11 cellular contexts compared by ENCODE assay signal in genomic region chr9:131264231-131264630, GRCh38. TPM values are rescaled to one million over a fixed set of nuclear protein-coding genes. Genes with fewer than 3 reads are reported as not detected.
DNase-seq lines count a peak whose midpoint lies in the region; ATAC-seq and TF ChIP-seq lines count a peak whose summit lies in the region.
"Had no signal": no experiment of that assay in that cellular context is flagged by ENCODE, and none has a peak within 500 bp of the region (broad histone marks: within the 10 kb centered on the region; RNA-seq: fewer than 3 reads in every experiment).

No MANE protein-coding gene starts in this region.

- H3K27me3 Mint-ChIP-seq in IgD-negative memory B cell: no peaks in the 10 kb centered on the region
- no peaks in the 10 kb centered on the region for H3K27me3 Mint-ChIP-seq in activated naive CD4-positive, alpha-beta T cell treated with anti-CD3 and anti-CD28 coated beads, Interleukin-2, amount 10 ng/mL, durations not matched to agents 7 days and 5 days
- no peaks in the 10 kb centered on the region for H3K27me3 Mint-ChIP-seq in naive thymus-derived CD4-positive, alpha-beta T cell

- POLR2A ChIA-PET in naive thymus-derived CD4-positive, alpha-beta T cell (lab: Charles Lee): interaction anchor here (1.7 to 20.4 kb wide), 3 partner anchors 5 to 15 kb away, joined by 3 to 886 read pairs (median 886); partner anchors contain the start of gene FAM78A

- H3K4me1 ChIP-seq in BLaER1: peaks cover 90% of the 10 kb centered on the region
- H3K4me1 ChIP-seq in naive thymus-derived CD4-positive, alpha-beta T cell (ENCODE audit: control insufficient read depth in 2 of 2, insufficient read depth in 2 of 2, low read length in 2 of 2): peaks cover 47 to 67% of the 10 kb centered on the region in 2 donors
- H3K4me1 ChIP-seq in SJCRH30: peaks cover 15% of the 10 kb centered on the region; the same call in 1 of the 2 replicates
- H3K4me1 ChIP-seq in testis: peaks cover 40% of the 10 kb centered on the region

- TF ChIP-seq POLR2A in testis (IDR thresholded peaks at IDR 0.05): no peak

- H3K27me3 ChIP-seq in BLaER1 (no peaks in the 10 kb centered on the region), SJCRH30 (no peaks in the 10 kb centered on the region; the same call in 1 of the 2 replicates), testis (no peaks in the 10 kb centered on the region)
- H3K27me3 ChIP-seq in naive thymus-derived CD4-positive, alpha-beta T cell (ENCODE audit: control insufficient read depth in 2 of 2, insufficient read depth in 2 of 2, low read length in 2 of 2): no peaks in the 10 kb centered on the region

- peak overlapping the region; percentile 0; the same call in 1 of the 2 replicates for H3K4me2 ChIP-seq in BLaER1

- H3K36me3 Mint-ChIP-seq in IgD-negative memory B cell: peaks cover 4% of the 10 kb centered on the region
- peaks cover 58% of the 10 kb centered on the region for H3K36me3 Mint-ChIP-seq in activated naive CD4-positive, alpha-beta T cell treated with anti-CD3 and anti-CD28 coated beads, Interleukin-2, amount 10 ng/mL, durations not matched to agents 7 days and 5 days
- H3K36me3 Mint-ChIP-seq in naive thymus-derived CD4-positive, alpha-beta T cell: peaks cover 6 to 34% (median 11%) of the 10 kb centered on the region in 5 donors

- peak overlapping the region in 1 of 4 donors; percentile 23 for H3K4me3 Mint-ChIP-seq in IgD-negative memory B cell
- peak overlapping the region; percentile 97 for H3K4me3 Mint-ChIP-seq in activated naive CD4-positive, alpha-beta T cell treated with anti-CD3 and anti-CD28 coated beads, Interleukin-2, amount 10 ng/mL, durations not matched to agents 7 days and 5 days
- peak overlapping the region; percentile 76 to 99 (median 86) for H3K4me3 Mint-ChIP-seq in naive thymus-derived CD4-positive, alpha-beta T cell

- intact Hi-C loops in naive thymus-derived CD4-positive, alpha-beta T cell (cut with micrococcal nuclease): loop anchor here in 1 of 2 donors (10.0 kb wide), 1 partner anchor 1219 kb away; the partner anchor contains the start of gene FNBP1
- intact Hi-C loops in testis (cut with DNase I; ENCODE audit: low total_unique reads): no loop called here

- no peaks in the 10 kb centered on the region for H3K9me3 Mint-ChIP-seq in IgD-negative memory B cell
- no peaks in the 10 kb centered on the region for H3K9me3 Mint-ChIP-seq in activated naive CD4-positive, alpha-beta T cell treated with anti-CD3 and anti-CD28 coated beads, Interleukin-2, amount 10 ng/mL, durations not matched to agents 7 days and 5 days
- peaks cover 0 to 3% (median 0%) of the 10 kb centered on the region in 11 donors for H3K9me3 Mint-ChIP-seq in naive thymus-derived CD4-positive, alpha-beta T cell

- H3K36me3 ChIP-seq in BLaER1: peaks cover 24% of the 10 kb centered on the region
- peaks cover 10 to 35% (median 17%) of the 10 kb centered on the region in 3 experiments for H3K36me3 ChIP-seq in naive thymus-derived CD4-positive, alpha-beta T cell (ENCODE audit: control insufficient read depth in 2 of 3, insufficient read depth in 3 of 3, low read length in 3 of 3)
- H3K36me3 ChIP-seq in SJCRH30: no peaks in the 10 kb centered on the region
- H3K36me3 ChIP-seq in testis (ENCODE audit: low read depth, missing control alignments): no peaks in the 10 kb centered on the region

- H3K9ac ChIP-seq in BLaER1: peak overlapping the region; percentile 16; the same call in 1 of the 2 replicates

- H3K4me1 Mint-ChIP-seq in IgD-negative memory B cell: peaks cover 22 to 41% (median 34%) of the 10 kb centered on the region in 3 donors
- H3K4me1 Mint-ChIP-seq in activated naive CD4-positive, alpha-beta T cell treated with anti-CD3 and anti-CD28 coated beads, Interleukin-2, amount 10 ng/mL, durations not matched to agents 7 days and 5 days: peaks cover 78% of the 10 kb centered on the region
- H3K4me1 Mint-ChIP-seq in naive thymus-derived CD4-positive, alpha-beta T cell: peaks cover 55 to 93% (median 66%) of the 10 kb centered on the region in 7 donors

- no peak overlapping the region for H3K4me3 ChIP-seq in BLaER1
- peak overlapping the region; percentile 40 for H3K4me3 ChIP-seq in naive thymus-derived CD4-positive, alpha-beta T cell (ENCODE audit: low read length)
- H3K4me3 ChIP-seq in SJCRH30: no peak overlapping the region
- H3K4me3 ChIP-seq in testis: no peak overlapping the region

- H3K9me3 ChIP-seq in BLaER1 (no peaks in the 10 kb centered on the region), SJCRH30 (replicated peaks) (no peaks in the 10 kb centered on the region), testis (no peaks in the 10 kb centered on the region)
- no peaks in the 10 kb centered on the region for H3K9me3 ChIP-seq in naive thymus-derived CD4-positive, alpha-beta T cell (ENCODE audit: control insufficient read depth in 2 of 3, low read length in 3 of 3)

- H3K27ac ChIP-seq in BLaER1 (0 out of 2 replicates have a peak overlapping the region, but pooled peaks have one; percentile 29), SJCRH30 (no peak overlapping the region), testis (no peak overlapping the region)
- H3K27ac ChIP-seq in naive thymus-derived CD4-positive, alpha-beta T cell (ENCODE audit: low read depth, low read length): peak overlapping the region; percentile 96

- CTCF ChIA-PET in activated naive CD4-positive, alpha-beta T cell treated with anti-CD3 and anti-CD28 coated beads, Interleukin-2, amount 10 ng/mL, durations not matched to agents 7 days and 5 days (lab: Charles Lee): interaction anchor here (1.1 kb wide), 2 partner anchors 87 to 468 kb away, joined by 3 to 5 read pairs; no protein-coding TSS in a partner anchor
- CTCF ChIA-PET in naive thymus-derived CD4-positive, alpha-beta T cell (lab: Charles Lee): interaction anchor here (0.8 to 1.0 kb wide), 2 partner anchors 10 to 16 kb away, joined by 3 to 4 read pairs; no protein-coding TSS in a partner anchor

- peak overlapping the region in 2 of 3 donors; percentile 73 to 78 for H3K27ac Mint-ChIP-seq in IgD-negative memory B cell
- peak overlapping the region; percentile 99 for H3K27ac Mint-ChIP-seq in activated naive CD4-positive, alpha-beta T cell treated with anti-CD3 and anti-CD28 coated beads, Interleukin-2, amount 10 ng/mL, durations not matched to agents 7 days and 5 days
- H3K27ac Mint-ChIP-seq in naive thymus-derived CD4-positive, alpha-beta T cell: peak overlapping the region; percentile 69 to 100 (median 99)

- peak; percentile 41 for ATAC-seq in naive thymus-derived CD4-positive, alpha-beta T cell

- WGBS in testis, 2 donors: 71 to 80% methylated on average over 7 to 11 of the region's 11 CpGs

- H4K20me1 ChIP-seq in BLaER1: no peaks in the 10 kb centered on the region

- DNase-seq in activated naive CD4-positive, alpha-beta T cell treated with anti-CD3 and anti-CD28 coated beads, Interleukin-2, amount 10 ng/mL, durations not matched to agents 7 days and 5 days: peak; percentile 48
- DNase-seq in naive thymus-derived CD4-positive, alpha-beta T cell: peak in 5 of 9 donors; percentile 46 to 71 (median 47)
- DNase-seq in D341Med (ENCODE audit: low spot score): no peak
- no peak for DNase-seq in NCI-H82 (lab: John Stamatoyannopoulos, UW)
- DNase-seq in SJCRH30: no peak
- no peak for DNase-seq in testis
- DNase-seq: activated gamma-delta T cell treated with Interleukin-2 at 50 U/mL for 16 hours, NCI-H748 treated with DMSO at 0.1 percent for 48 hours had no signal

- TF ChIP-seq CTCF in testis (IDR thresholded peaks at IDR 0.05): no peak

RNA-seq across cellular contexts. Expression of gene FAM78A, which starts 12.1 kb away (rescaled TPM):
- polyA plus RNA-seq in IgD-negative memory B cell (18.3 TPM), testis (ENCODE audit: insufficient read depth, low read depth, low replicate concordance) (48.0 TPM)
- 100 to 1,000 TPM in 3 of 5 experiments, 10 to 100 TPM in 2; 64.6 to 114 (median 104) TPM for total RNA-seq in naive thymus-derived CD4-positive, alpha-beta T cell
- 10 to 100 TPM; 10.5 to 24.8 TPM for polyA plus RNA-seq in naive thymus-derived CD4-positive, alpha-beta T cell
- 2.2 and 2.4 TPM in 2 replicates for total RNA-seq in SJCRH30 (2014; rRNA removed; shearing (Covaris generic))
- total RNA-seq in testis: 10 to 100 TPM; 29.7 to 30.8 TPM

RNA-seq across cellular contexts. Expression of gene PLPP7, which starts 25.3 kb away (rescaled TPM):
- 1.7 TPM for polyA plus RNA-seq in IgD-negative memory B cell
- under 1 TPM in 4 of 5 experiments, not detected in 1; 0.12 to 0.24 (median 0.14) TPM for total RNA-seq in naive thymus-derived CD4-positive, alpha-beta T cell
- polyA plus RNA-seq in naive thymus-derived CD4-positive, alpha-beta T cell: under 1 TPM; 0.24 to 0.71 TPM
- total RNA-seq in SJCRH30 (2014; rRNA removed; shearing (Covaris generic)): 1.8 TPM in 2 replicates
- total RNA-seq in testis: 10 to 100 TPM; 23.9 to 29.9 TPM
- polyA plus RNA-seq in testis (ENCODE audit: insufficient read depth, low read depth, low replicate concordance): 8.6 TPM
- total RNA-seq: MCF 10A had no signal

Comparison
In these comparisons a context has a peak if more than half of its experiments do, and no peak if none do; other contexts are left out.
1. H3K27ac ChIP-seq: peak in BLaER1 (single experiment) and naive thymus-derived CD4-positive, alpha-beta T cell (single experiment); none in SJCRH30 (single experiment) and testis (0 of 2).
2. DNase-seq: peak in activated naive CD4-positive, alpha-beta T cell treated with anti-CD3 and anti-CD28 coated beads, Interleukin-2, amount 10 ng/mL, durations not matched to agents 7 days and 5 days (single experiment) and naive thymus-derived CD4-positive, alpha-beta T cell (5 of 9); none in D341Med (single experiment), NCI-H82 (single experiment), SJCRH30 (0 of 2) and testis (single experiment).
3. Peak in every context shown above with its lines, with median percentiles within 50 percentile points of each other: H3K27ac Mint-ChIP-seq.